Comparison of ENCODE assay signal across 32 cellular contexts in genomic region chrX:42546800-42547199, GRCh38.
"Had no signal": no experiment of that assay in that cellular context is flagged by ENCODE, and none has a peak within 500 bp of the region (broad histone marks: within the 10 kb centered on the region; RNA-seq: fewer than 3 reads in every experiment).

No MANE protein-coding gene starts in this region.

- H3K27ac ChIP-seq: adrenal gland, cardiac muscle cell, VCaP had no signal

- FAIRE-seq: bronchial epithelial cell, TTC549 had no signal

- ATAC-seq: activated CD8-positive, alpha-beta T cell treated with anti-CD3 and anti-CD28 coated beads for 36 hours; activated naive CD4-positive, alpha-beta T cell treated with anti-CD3 and anti-CD28 coated beads, Interleukin-2, amount 50 U/mL, for 72 hours; activated T-cell treated with anti-CD3 and anti-CD28 coated beads, Interleukin-2, amount 50 U/mL, for 4 hours; activated T-cell treated with anti-CD3 and anti-CD28 coated beads, Interleukin-2, amount 50 U/mL, for 72 hours; activated T-helper 17 cell treated with anti-CD3 and anti-CD28 coated beads, Interleukin-2, amount 50 U/mL, for 72 hours had no signal

- DNase-seq: activated B cell treated with CpG ODN at 0.5 μM for 24 hours; activated CD4-positive, alpha-beta memory T cell treated with anti-CD3 and anti-CD28 coated beads for 36 hours; activated CD4-positive, alpha-beta T cell treated with anti-CD3 and anti-CD28 coated beads for 4 hours; activated CD4-positive, alpha-beta T cell treated with anti-CD3 and anti-CD28 coated beads, Interleukin-2, amount 10 ng/mL, durations not matched to agents 24 days and 14 days; activated CD4-positive, alpha-beta T cell treated with anti-CD3 and anti-CD28 coated beads, Interleukin-2, amount 50 U/mL, for 1 hour; activated CD4-positive, alpha-beta T cell treated with anti-CD3 and anti-CD28 coated beads, Interleukin-2, amount 50 U/mL, for 4 hours; activated CD4-positive, CD25-positive, alpha-beta regulatory T cell treated with anti-CD3 and anti-CD28 coated beads, Interleukin-2, amount 50 U/mL, for 72 hours; activated CD8-positive, alpha-beta memory T cell treated with anti-CD3 and anti-CD28 coated beads, Interleukin-2, amount 50 U/mL, for 4 hours; activated CD8-positive, alpha-beta T cell treated with anti-CD3 and anti-CD28 coated beads for 36 hours; activated effector memory CD4-positive, alpha-beta T cell treated with anti-CD3 and anti-CD28 coated beads, Interleukin-2, amount 50 U/mL, for 16 hours; activated gamma-delta T cell treated with Interleukin-2 at 50 U/mL for 16 hours; activated naive CD4-positive, alpha-beta T cell; activated naive CD4-positive, alpha-beta T cell treated with anti-CD3 and anti-CD28 coated beads for 36 hours; activated naive CD4-positive, alpha-beta T cell treated with anti-CD3 and anti-CD28 coated beads, Interleukin-2, amount 50 U/mL, for 16 hours; activated naive CD8-positive, alpha-beta T cell treated with anti-CD3 and anti-CD28 coated beads for 36 hours; activated T-cell treated with anti-CD3 and anti-CD28 coated beads for 4 hours; activated T-cell treated with anti-CD3 and anti-CD28 coated beads, Interleukin-2, amount 50 U/mL, for 1 hour; activated T-cell treated with anti-CD3 and anti-CD28 coated beads, Interleukin-2, amount 50 U/mL, for 4 hours; activated T-cell treated with anti-CD3 and anti-CD28 coated beads, Interleukin-2, amount 50 U/mL, for 72 hours; adrenal gland; amniotic stem cell; aorta; caudate nucleus; cerebellar nuclear complex; T-helper 2 cell; T-helper 9 cell had no signal

- H3K4me3 ChIP-seq: adrenal gland, cardiac muscle cell had no signal

- H3K27me3 ChIP-seq: cardiac muscle cell had no signal

- H3K36me3 ChIP-seq: adrenal gland, cardiac muscle cell had no signal

- H3K9me3 ChIP-seq: adrenal gland had no signal

- H3K4me1 ChIP-seq: adrenal gland had no signal
